29 cellular contexts compared by ENCODE assay signal in the genomic region with DNA sequence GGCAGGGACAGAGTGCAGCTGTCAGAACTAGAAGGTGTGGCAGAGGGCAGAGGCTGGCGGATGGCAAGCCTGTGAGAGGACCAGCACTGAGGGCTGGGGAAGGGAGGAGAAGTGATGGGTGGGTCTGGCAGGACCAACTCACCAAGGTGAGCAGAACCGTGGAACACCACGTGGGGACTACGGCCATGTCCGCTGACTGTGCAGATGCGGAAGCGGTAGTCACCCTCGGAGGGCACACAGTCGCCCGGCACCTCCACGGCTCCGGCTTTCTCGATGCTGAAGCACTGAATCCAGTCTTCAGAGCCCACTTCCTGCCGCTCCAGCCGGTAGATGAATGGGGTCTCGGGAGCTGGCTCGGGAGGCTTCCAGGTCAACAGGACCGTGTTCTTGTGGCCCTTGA. TPM values are rescaled to one million over a fixed set of nuclear protein-coding genes. Genes with fewer than 3 reads are reported as not detected.
"Had no signal": no experiment of that assay in that cellular context is flagged by ENCODE, and none has a peak within 500 bp of the region (broad histone marks: within the 10 kb centered on the region; RNA-seq: fewer than 3 reads in every experiment).

No MANE protein-coding gene starts in this region.

- H3K9me3 ChIP-seq: adrenal gland, body of pancreas, colonic mucosa, gastrocnemius medialis, thyroid gland, upper lobe of right lung had no signal

- H3K27me3 ChIP-seq: adrenal gland, body of pancreas, gastrocnemius medialis, thyroid gland, upper lobe of right lung had no signal

- H3K4me3 ChIP-seq: adrenal gland, body of pancreas, colonic mucosa, gastrocnemius medialis, skin epidermis, thyroid gland, upper lobe of right lung had no signal

- H3K36me3 ChIP-seq: colonic mucosa had no signal

- H3K4me1 ChIP-seq: colonic mucosa had no signal

- DNase-seq: activated CD4-positive, alpha-beta T cell treated with anti-CD3 and anti-CD28 coated beads for 36 hours; activated CD4-positive, CD25-positive, alpha-beta regulatory T cell; activated CD8-positive, alpha-beta memory T cell treated with anti-CD3 and anti-CD28 coated beads, Interleukin-2, amount 10 ng/mL, durations not matched to agents 7 days and 5 days; activated CD8-positive, alpha-beta T cell treated with anti-CD3 and anti-CD28 coated beads, Interleukin-2, amount 10 ng/mL, durations not matched to agents 7 days and 5 days; activated effector memory CD4-positive, alpha-beta T cell treated with Interleukin-2 at 50 U/mL for 16 hours; activated naive CD4-positive, alpha-beta T cell treated with Interleukin-2 at 50 U/mL for 16 hours; activated naive CD8-positive, alpha-beta T cell treated with anti-CD3 and anti-CD28 coated beads for 36 hours; activated T-cell treated with anti-CD3 and anti-CD28 coated beads for 4 hours; adrenal gland; body of pancreas; cerebellar nuclear complex; colonic mucosa; effector memory CD8-positive, alpha-beta T cell; erythroblast; gastrocnemius medialis; glutamatergic neuron; mammary epithelial cell; naive thymus-derived CD8-positive, alpha-beta T cell; stimulated activated CD4-positive, alpha-beta T cell treated with anti-CD3 and anti-CD28 coated beads, Interleukin-12 subunit alpha, Interleukin-12 subunit beta, amount 100 ng/mL, for 4 hours; stimulated activated CD4-positive, alpha-beta T cell treated with anti-CD3 and anti-CD28 coated beads, Interleukin-4, amount 100 ng/mL, for 24 hours; stimulated activated naive CD8-positive, alpha-beta T cell treated with anti-CD3 and anti-CD28 coated beads, Interleukin-15, amount 100 ng/mL, for 72 hours; substantia nigra; T-helper 1 cell; thyroid gland; upper lobe of right lung had no signal

- ATAC-seq: activated CD4-positive, alpha-beta T cell treated with anti-CD3 and anti-CD28 coated beads for 36 hours; activated CD8-positive, alpha-beta memory T cell treated with anti-CD3 and anti-CD28 coated beads, Interleukin-2, amount 10 ng/mL, durations not matched to agents 7 days and 5 days; activated CD8-positive, alpha-beta T cell treated with anti-CD3 and anti-CD28 coated beads, Interleukin-2, amount 10 ng/mL, durations not matched to agents 7 days and 5 days; body of pancreas; effector memory CD8-positive, alpha-beta T cell; gastrocnemius medialis; naive thymus-derived CD8-positive, alpha-beta T cell; sciatic nerve; stimulated activated memory B cell treated with anti-CD40 and anti-IgM and Interleukin-4, amounts not matched to agents 10 μg/mL and 1 μg/mL and 100 μg/mL, for 72 hours; stimulated activated naive CD8-positive, alpha-beta T cell treated with anti-CD3 and anti-CD28 coated beads, Interleukin-15, amount 100 ng/mL, for 72 hours; upper lobe of right lung had no signal

- H3K27ac ChIP-seq: adrenal gland, body of pancreas, colonic mucosa, gastrocnemius medialis, skin epidermis, thyroid gland, upper lobe of right lung had no signal

RNA-seq across cellular contexts. Expression of a gene that starts 4.2 kb away (rescaled TPM):
- polyA plus RNA-seq: naive thymus-derived CD8-positive, alpha-beta T cell had no signal

RNA-seq across cellular contexts. Expression of a gene that starts 5.0 kb away (rescaled TPM):
- total RNA-seq: activated CD4-positive, alpha-beta T cell treated with anti-CD3 and anti-CD28 coated beads for 36 hours; activated CD8-positive, alpha-beta memory T cell treated with anti-CD3 and anti-CD28 coated beads, Interleukin-2, amount 10 ng/mL, durations not matched to agents 7 days and 5 days; activated CD8-positive, alpha-beta T cell treated with anti-CD3 and anti-CD28 coated beads, Interleukin-2, amount 10 ng/mL, durations not matched to agents 7 days and 5 days; activated naive CD8-positive, alpha-beta T cell treated with anti-CD3 and anti-CD28 coated beads for 36 hours; colonic mucosa; dermis microvascular lymphatic vessel endothelial cell; naive thymus-derived CD8-positive, alpha-beta T cell had no signal
- polyA plus RNA-seq: naive thymus-derived CD8-positive, alpha-beta T cell had no signal

RNA-seq across cellular contexts. Expression of a gene that starts 23.3 kb away (rescaled TPM):
- total RNA-seq: dermis microvascular lymphatic vessel endothelial cell had no signal
